13 cellular contexts compared by ENCODE assay signal in genomic region chr16:68030108-68030507, GRCh38. TPM values are rescaled to one million over a fixed set of nuclear protein-coding genes. Genes with fewer than 3 reads are reported as not detected.
"Had no signal": no experiment of that assay in that cellular context is flagged by ENCODE, and none has a peak within 500 bp of the region (broad histone marks: within the 10 kb centered on the region; RNA-seq: fewer than 3 reads in every experiment).

No MANE protein-coding gene starts in this region.

RNA-seq across cellular contexts. Expression of gene DPEP2NB, which starts 14.4 kb away (rescaled TPM):
- total RNA-seq: activated CD4-positive, alpha-beta T cell treated with anti-CD3 and anti-CD28 coated beads, Interleukin-2, amount 10 ng/mL, durations not matched to agents 24 days and 14 days; activated CD8-positive, alpha-beta T cell treated with anti-CD3 and anti-CD28 coated beads for 36 hours; activated naive CD8-positive, alpha-beta T cell treated with anti-CD3 and anti-CD28 coated beads for 36 hours; activated T-helper 17 cell treated with anti-CD3 and anti-CD28 coated beads, Interleukin-2, amount 50 U/mL, for 72 hours; breast epithelium; esophagus muscularis mucosa; lower lobe of right lung; natural killer cell; subcutaneous adipose tissue; T-helper 1 cell treated with Interleukin-12 subunit alpha and Interleukin-12 subunit beta and Interleukin-4 antibody, amounts not matched to agents 30 ng/mL and 1 ng/mL, for 36 hours; thyroid gland; urinary bladder had no signal
- polyA plus RNA-seq: immature natural killer cell, urinary bladder had no signal

RNA-seq across cellular contexts. Expression of gene DPEP3, which starts 49.8 kb away (rescaled TPM):
- total RNA-seq: activated CD4-positive, alpha-beta T cell treated with anti-CD3 and anti-CD28 coated beads, Interleukin-2, amount 10 ng/mL, durations not matched to agents 24 days and 14 days; urinary bladder had no signal
